Comparison of ENCODE assay signal across 9 cellular contexts in the genomic region with DNA sequence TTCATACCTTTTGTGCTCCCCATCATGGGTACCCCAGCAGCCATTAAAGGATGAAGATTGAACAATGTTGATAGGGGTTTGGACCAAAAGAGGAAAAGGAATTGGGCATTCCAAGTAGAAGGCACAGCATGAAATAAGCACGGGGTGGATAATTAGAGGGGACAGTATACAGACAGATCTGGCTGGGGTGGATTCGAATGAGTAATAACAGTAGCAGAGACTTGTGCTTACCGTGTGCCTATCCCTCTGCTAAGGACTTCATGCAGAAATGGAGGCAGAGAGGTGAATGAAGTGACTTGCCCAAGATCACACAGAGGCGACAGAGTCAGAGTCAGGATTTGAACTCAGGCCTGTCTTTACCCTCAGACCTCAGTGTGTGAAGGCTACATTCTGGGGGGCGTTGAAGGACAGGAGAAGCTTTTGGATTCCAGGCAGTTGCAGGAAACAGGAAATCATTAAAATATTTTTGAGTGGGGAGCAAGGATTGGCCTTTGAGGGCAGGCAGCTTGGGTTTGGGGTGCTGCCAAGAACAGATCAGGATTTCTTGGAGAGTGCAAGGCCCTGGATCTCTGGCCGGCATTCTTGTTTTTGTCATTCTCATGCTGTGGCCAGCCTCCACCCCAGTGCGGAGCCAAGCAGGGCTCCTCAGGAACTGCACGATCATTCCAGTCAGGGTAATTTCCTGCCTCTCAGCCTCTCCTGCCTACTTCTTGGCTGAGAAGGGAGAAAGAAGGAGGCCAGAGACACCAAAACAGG. TPM values are rescaled to one million over a fixed set of nuclear protein-coding genes. Genes with fewer than 3 reads are reported as not detected.
DNase-seq lines count a peak whose midpoint lies in the region; ATAC-seq, FAIRE-seq and TF ChIP-seq lines count a peak whose summit lies in the region.
"Had no signal": no experiment of that assay in that cellular context is flagged by ENCODE, and none has a peak within 500 bp of the region (broad histone marks: within the 10 kb centered on the region; RNA-seq: fewer than 3 reads in every experiment).

No MANE protein-coding gene starts in this region.

- peak overlapping the region in 5 of 9 donors; percentile 0 to 38 (median 10) for H3K27ac Mint-ChIP-seq in naive thymus-derived CD4-positive, alpha-beta T cell

- intact Hi-C loops in HepG2 (cut with micrococcal nuclease; ENCODE audit: unreplicated experiment) (no loop called here), esophagus squamous epithelium (cut with DNase I) (no loop called here)
- intact Hi-C loops in naive thymus-derived CD4-positive, alpha-beta T cell (cut with micrococcal nuclease): no loop called here

- H3K36me3 Mint-ChIP-seq in naive thymus-derived CD4-positive, alpha-beta T cell: peaks cover 14 to 45% (median 25%) of the 10 kb centered on the region in 5 donors

- FAIRE-seq in HepG2 (lab: Jason Lieb, UNC): no peak
- no peak for FAIRE-seq in GM19239 (lab: Jason Lieb, UNC)

- H3K4me3 Mint-ChIP-seq in naive thymus-derived CD4-positive, alpha-beta T cell: no peak overlapping the region

- H3K9ac ChIP-seq in liver (ENCODE audit: low read depth in 1 of 2, low read length in 2 of 2) (no peak overlapping the region), HepG2 (ENCODE audit: insufficient read depth, low read depth, low read length) (no peak overlapping the region)

- H3K4me1 ChIP-seq in liver (ENCODE audit: control insufficient read depth in 4 of 4, insufficient read depth in 4 of 4, low read length in 3 of 4): peaks cover 11 to 45% (median 42%) of the 10 kb centered on the region in 4 donors
- H3K4me1 ChIP-seq in HepG2 (ENCODE audit: insufficient read depth, low read length): peaks cover 6% of the 10 kb centered on the region
- peaks cover 4 to 45% (median 23%) of the 10 kb centered on the region in 3 donors for H3K4me1 ChIP-seq in esophagus squamous epithelium
- H3K4me1 ChIP-seq in naive thymus-derived CD4-positive, alpha-beta T cell (ENCODE audit: control insufficient read depth in 2 of 2, insufficient read depth in 2 of 2, low read length in 2 of 2): no peaks in the 10 kb centered on the region

- H3K4me1 Mint-ChIP-seq in naive thymus-derived CD4-positive, alpha-beta T cell: peaks cover 0 to 1% (median 0%) of the 10 kb centered on the region in 7 donors

- in situ Hi-C loops in HepG2 (cut with HindIII; ENCODE audit: extremely low pct_ligation_motif_present, low pct_unique_long_range_greater_than_20kb) (no loop called here), KBM-7 (cut with MboI; ENCODE audit: low pct_unique_long_range_greater_than_20kb, low sequenced_read_pairs) (no loop called here)

- H3K36me3 ChIP-seq in liver (ENCODE audit: control insufficient read depth in 4 of 4, insufficient read depth in 3 of 4, low read depth in 1 of 4, low read length in 3 of 4) (peaks cover 4 to 38% (median 24%) of the 10 kb centered on the region in 4 donors), HepG2 (replicated peaks in 1 of 2; ENCODE audit: control insufficient read depth in 1 of 2, insufficient read depth in 2 of 2, low read length in 2 of 2) (peaks cover 37 to 80% of the 10 kb centered on the region in 2 experiments), esophagus squamous epithelium (peaks cover 11 to 100% (median 48%) of the 10 kb centered on the region in 3 donors)
- peaks cover 4 to 75% (median 10%) of the 10 kb centered on the region in 3 experiments for H3K36me3 ChIP-seq in naive thymus-derived CD4-positive, alpha-beta T cell (ENCODE audit: control insufficient read depth in 2 of 3, insufficient read depth in 3 of 3, low read length in 3 of 3)

- no peak for TF ChIP-seq EP300 in HepG2 (IDR thresholded peaks at IDR 0.05; ENCODE audit: low read depth in 2 of 2, low read length in 2 of 2)
- TF ChIP-seq EP300 in HepG2 (CRISPR knock-in tag; IDR thresholded peaks at IDR 0.05; ENCODE audit: borderline replicate concordance): no peak

- no peaks in the 10 kb centered on the region for H3K79me2 ChIP-seq in HepG2 (ENCODE audit: insufficient read depth, low read length)

- no peak for TF ChIP-seq POLR2A in HepG2 (IDR thresholded peaks at IDR 0.05; ENCODE audit: insufficient read depth in 1 of 2, low read depth in 2 of 2, low read length in 2 of 2)
- TF ChIP-seq POLR2A in esophagus squamous epithelium (IDR thresholded peaks at IDR 0.05): no peak

- no peak for ATAC-seq in HepG2
- no peak for ATAC-seq in naive thymus-derived CD4-positive, alpha-beta T cell

- TF ChIP-seq RAD21 in liver (IDR thresholded peaks at IDR 0.05) (peak in 1 of 2 donors; percentile 20), HepG2 (CRISPR knock-in tag; IDR thresholded peaks at IDR 0.05) (no peak)

- H3K4me2 ChIP-seq in HepG2 (ENCODE audit: low read depth, low read length): no peak overlapping the region

- no peaks in the 10 kb centered on the region for H4K20me1 ChIP-seq in HepG2 (ENCODE audit: insufficient read depth, low read length)

- H3K9me3 ChIP-seq in liver (ENCODE audit: control insufficient read depth in 4 of 4, low read length in 3 of 4): no peaks in the 10 kb centered on the region
- no peaks in the 10 kb centered on the region for H3K9me3 ChIP-seq in HepG2 (ENCODE audit: low read length)
- no peaks in the 10 kb centered on the region for H3K9me3 ChIP-seq in esophagus squamous epithelium
- H3K9me3 ChIP-seq in naive thymus-derived CD4-positive, alpha-beta T cell (ENCODE audit: control insufficient read depth in 2 of 3, low read length in 3 of 3): no peaks in the 10 kb centered on the region

- DNase-seq in HepG2 (ENCODE audit: low spot score): no peak
- DNase-seq in esophagus squamous epithelium (lab: John Stamatoyannopoulos, UW): no peak
- DNase-seq in naive thymus-derived CD4-positive, alpha-beta T cell: no peak
- no peak for DNase-seq in HUDEP-2 (lab: John Stamatoyannopoulos, UW; ENCODE audit: unreplicated experiment in 76 of 76)
- DNase-seq in KBM-7: no peak
- no peak for DNase-seq in stimulated activated CD4-positive, alpha-beta T cell treated with anti-CD3 and anti-CD28 coated beads, Interleukin-15, amount 100 ng/mL, for 24 hours
- DNase-seq in GM19239 (ENCODE audit: insufficient read length, low spot score): no peak

- no TSS peak for BruUV-seq in HepG2 (replicated peaks; lab: Mats Ljungman, UMichigan)

- CTCF ChIA-PET in HepG2 (lab: Yijun Ruan, JAX; ENCODE audit: low intra/inter-chr PET ratio, low total read pairs): no interaction called here
- CTCF ChIA-PET in naive thymus-derived CD4-positive, alpha-beta T cell (lab: Charles Lee): interaction anchor here (0.7 kb wide), 1 partner anchor 1076 kb away, joined by 3 read pairs; no protein-coding TSS in a partner anchor

- peak overlapping the region; percentile 71 to 86 for H3K27ac ChIP-seq in liver (ENCODE audit: low read depth in 1 of 2, low read length in 2 of 2)
- no peak overlapping the region for H3K27ac ChIP-seq in HepG2 (ENCODE audit: extremely low read length, insufficient read depth, low read length)
- peak overlapping the region; percentile 79 to 97 (median 88) for H3K27ac ChIP-seq in esophagus squamous epithelium
- H3K27ac ChIP-seq in naive thymus-derived CD4-positive, alpha-beta T cell (ENCODE audit: low read depth, low read length): no peak overlapping the region

- no peak for TF ChIP-seq CTCF in liver (IDR thresholded peaks at IDR 0.05; ENCODE audit: low read depth, low read length, missing input control)
- TF ChIP-seq CTCF in HepG2 (CRISPR knock-in tag; IDR thresholded peaks at IDR 0.05): no peak
- TF ChIP-seq CTCF in esophagus squamous epithelium (IDR thresholded peaks at IDR 0.05): no peak

- POLR2A ChIA-PET in HepG2 (lab: Yijun Ruan, JAX): no interaction called here
- POLR2A ChIA-PET in naive thymus-derived CD4-positive, alpha-beta T cell (lab: Charles Lee): no interaction called here

- H3K27me3 ChIP-seq in liver (ENCODE audit: control insufficient read depth in 4 of 4, insufficient read depth in 4 of 4, low read length in 3 of 4) (no peaks in the 10 kb centered on the region), HepG2 (ENCODE audit: control insufficient read depth in 1 of 2, insufficient read depth in 2 of 2, low read length in 2 of 2) (no peaks in the 10 kb centered on the region), esophagus squamous epithelium (no peaks in the 10 kb centered on the region)
- H3K27me3 ChIP-seq in naive thymus-derived CD4-positive, alpha-beta T cell (ENCODE audit: control insufficient read depth in 2 of 2, insufficient read depth in 2 of 2, low read length in 2 of 2): no peaks in the 10 kb centered on the region

- H2AFZ ChIP-seq in HepG2 (ENCODE audit: low read length): no peak overlapping the region

- no peaks in the 10 kb centered on the region for H3K27me3 Mint-ChIP-seq in naive thymus-derived CD4-positive, alpha-beta T cell

- WGBS in liver: 60% methylated on average over 8 of the region's 8 CpGs
- 93% methylated on average over 8 of the region's 8 CpGs for WGBS in HepG2 (ENCODE audit: low lambda C conversion rate)
- whole genome bisulfite sequencing in esophagus squamous epithelium, 2 donors: 45 to 70% methylated on average over 7 of the region's 8 CpGs

- H3K9me3 Mint-ChIP-seq in naive thymus-derived CD4-positive, alpha-beta T cell: no peaks in the 10 kb centered on the region

- no peak overlapping the region for H3K4me3 ChIP-seq in liver (ENCODE audit: low read depth in 1 of 3, low read length in 3 of 3)
- H3K4me3 ChIP-seq in HepG2 (replicated peaks in 1 of 3; ENCODE audit: insufficient read depth in 1 of 3, low read depth in 2 of 3, low read length in 3 of 3): no peak overlapping the region
- H3K4me3 ChIP-seq in esophagus squamous epithelium: peak overlapping the region in 1 of 4 donors; percentile 32
- H3K4me3 ChIP-seq in naive thymus-derived CD4-positive, alpha-beta T cell (ENCODE audit: low read length): no peak overlapping the region

RNA-seq across cellular contexts. Expression of gene PAF1, which starts 18.7 kb away (rescaled TPM):
- total RNA-seq in liver (10 to 100 TPM; 13.7 to 16.7 TPM), HepG2 (2016; rRNA removed; fragmentation: Illumina TruSeq; extraction: Trizol) (30.2 and 31.0 TPM in 2 replicates), esophagus squamous epithelium (10 to 100 TPM; 35.4 to 53.6 (median 38.1) TPM)
- polyA plus RNA-seq in liver (10 to 100 TPM; 21.2 to 29.4 TPM), HepG2 (2011; rRNA removed) (30.3 and 31.1 TPM in 2 replicates)
- 4.3 and 4.6 TPM in 2 replicates for total RNA-seq in HepG2 (2016; cell fraction: cytosol; rRNA removed; fragmentation: Illumina TruSeq; extraction: Trizol; ENCODE audit: low read depth)
- total RNA-seq in HepG2 (2016; cell fraction: insoluble cytoplasmic fraction; rRNA removed; fragmentation: Illumina TruSeq; extraction: Trizol): 25.2 and 33.6 TPM in 2 replicates
- total RNA-seq in HepG2 (2016; cell fraction: membrane; rRNA removed; fragmentation: Illumina TruSeq; extraction: Trizol): 7.2 and 8.9 TPM in 2 replicates
- 17.1 and 20.6 TPM in 2 replicates for total RNA-seq in HepG2 (2016; cell fraction: nucleus; rRNA removed; fragmentation: Illumina TruSeq; extraction: Trizol)
- 23.2 and 28.5 TPM in 2 replicates for polyA plus RNA-seq in HepG2 (2011; cell fraction: cytosol; rRNA removed)
- polyA plus RNA-seq in HepG2 (2011; cell fraction: nucleus; rRNA removed): 46.4 and 51.2 TPM in 2 replicates
- polyA plus RNA-seq in HepG2 (2012): 31.0 and 32.0 TPM in 2 replicates
- 4.2 and 4.5 TPM in 2 replicates for polyA plus RNA-seq in HepG2 (2016; cell fraction: cytosol; fragmentation: Illumina TruSeq; extraction: Trizol; ENCODE audit: low read depth)
- polyA plus RNA-seq in HepG2 (2016; cell fraction: insoluble cytoplasmic fraction; fragmentation: Illumina TruSeq; extraction: Trizol; ENCODE audit: low read depth): 45.7 and 53.2 TPM in 2 replicates
- 7.1 and 7.8 TPM in 2 replicates for polyA plus RNA-seq in HepG2 (2016; cell fraction: membrane; fragmentation: Illumina TruSeq; extraction: Trizol; ENCODE audit: low read depth)
- polyA plus RNA-seq in HepG2 (2016; cell fraction: nucleus; fragmentation: Illumina TruSeq; extraction: Trizol; ENCODE audit: insufficient read depth, low read depth): 51.5 and 52.7 TPM in 2 replicates
- 32.5 and 51.4 TPM in 2 replicates for polyA minus RNA-seq in HepG2 (2011; rRNA and poly(A)+ RNA removed; ENCODE audit: low replicate concordance)
- 17.1 and 19.9 TPM in 2 replicates for polyA minus RNA-seq in HepG2 (2011; cell fraction: cytosol; rRNA and poly(A)+ RNA removed)
- polyA minus RNA-seq in HepG2 (2011; cell fraction: nucleus; rRNA and poly(A)+ RNA removed): 30.1 and 33.9 TPM in 2 replicates
- 100 to 1,000 TPM in 1 of 5 experiments, 10 to 100 TPM in 4; 42.8 to 104 (median 55.5) TPM for total RNA-seq in naive thymus-derived CD4-positive, alpha-beta T cell
- 10 to 100 TPM; 35.8 to 59.7 TPM for polyA plus RNA-seq in naive thymus-derived CD4-positive, alpha-beta T cell

RNA-seq across cellular contexts. Expression of gene MED29, which starts 19.0 kb away (rescaled TPM):
- total RNA-seq in liver (10 to 100 TPM; 11.0 to 13.8 TPM), HepG2 (2016; rRNA removed; fragmentation: Illumina TruSeq; extraction: Trizol) (14.0 and 18.1 TPM in 2 replicates), esophagus squamous epithelium (10 to 100 TPM; 11.8 to 20.1 (median 16.5) TPM)
- polyA plus RNA-seq in liver (10 to 100 TPM; 21.0 to 24.2 TPM), HepG2 (2011; rRNA removed) (19.7 and 23.7 TPM in 2 replicates)
- 3.3 and 3.4 TPM in 2 replicates for total RNA-seq in HepG2 (2016; cell fraction: cytosol; rRNA removed; fragmentation: Illumina TruSeq; extraction: Trizol; ENCODE audit: low read depth)
- 14.6 and 16.5 TPM in 2 replicates for total RNA-seq in HepG2 (2016; cell fraction: insoluble cytoplasmic fraction; rRNA removed; fragmentation: Illumina TruSeq; extraction: Trizol)
- 8.2 and 8.3 TPM in 2 replicates for total RNA-seq in HepG2 (2016; cell fraction: membrane; rRNA removed; fragmentation: Illumina TruSeq; extraction: Trizol)
- total RNA-seq in HepG2 (2016; cell fraction: nucleus; rRNA removed; fragmentation: Illumina TruSeq; extraction: Trizol): 6.8 and 6.9 TPM in 2 replicates
- 23.2 and 27.9 TPM in 2 replicates for polyA plus RNA-seq in HepG2 (2011; cell fraction: cytosol; rRNA removed)
- 16.6 and 20.4 TPM in 2 replicates for polyA plus RNA-seq in HepG2 (2011; cell fraction: nucleus; rRNA removed)
- 12.2 and 13.4 TPM in 2 replicates for polyA plus RNA-seq in HepG2 (2012)
- 3.1 TPM in 2 replicates for polyA plus RNA-seq in HepG2 (2016; cell fraction: cytosol; fragmentation: Illumina TruSeq; extraction: Trizol; ENCODE audit: low read depth)
- 18.4 and 20.3 TPM in 2 replicates for polyA plus RNA-seq in HepG2 (2016; cell fraction: insoluble cytoplasmic fraction; fragmentation: Illumina TruSeq; extraction: Trizol; ENCODE audit: low read depth)
- polyA plus RNA-seq in HepG2 (2016; cell fraction: membrane; fragmentation: Illumina TruSeq; extraction: Trizol; ENCODE audit: low read depth): 6.3 and 7.9 TPM in 2 replicates
- polyA plus RNA-seq in HepG2 (2016; cell fraction: nucleus; fragmentation: Illumina TruSeq; extraction: Trizol; ENCODE audit: insufficient read depth, low read depth): 14.1 and 15.8 TPM in 2 replicates
- 44.1 and 48.3 TPM in 2 replicates for polyA minus RNA-seq in HepG2 (2011; rRNA and poly(A)+ RNA removed; ENCODE audit: low replicate concordance)
- 10.6 and 11.3 TPM in 2 replicates for polyA minus RNA-seq in HepG2 (2011; cell fraction: cytosol; rRNA and poly(A)+ RNA removed)
- 10.1 and 13.1 TPM in 2 replicates for polyA minus RNA-seq in HepG2 (2011; cell fraction: nucleus; rRNA and poly(A)+ RNA removed)
- total RNA-seq in naive thymus-derived CD4-positive, alpha-beta T cell: 10 to 100 TPM; 44.2 to 57.2 (median 49.4) TPM
- polyA plus RNA-seq in naive thymus-derived CD4-positive, alpha-beta T cell: 10 to 100 TPM; 57.4 to 61.0 TPM

RNA-seq across cellular contexts. Expression of gene SAMD4B, which starts 30.0 kb away (rescaled TPM):
- total RNA-seq in liver: 10 to 100 TPM; 22.5 to 38.4 TPM
- polyA plus RNA-seq in liver: 10 to 100 TPM; 17.3 to 39.4 TPM
- 26.0 and 29.1 TPM in 2 replicates for total RNA-seq in HepG2 (2016; rRNA removed; fragmentation: Illumina TruSeq; extraction: Trizol)
- 7.2 and 7.4 TPM in 2 replicates for total RNA-seq in HepG2 (2016; cell fraction: cytosol; rRNA removed; fragmentation: Illumina TruSeq; extraction: Trizol; ENCODE audit: low read depth)
- total RNA-seq in HepG2 (2016; cell fraction: insoluble cytoplasmic fraction; rRNA removed; fragmentation: Illumina TruSeq; extraction: Trizol): 25.8 and 26.5 TPM in 2 replicates
- total RNA-seq in HepG2 (2016; cell fraction: membrane; rRNA removed; fragmentation: Illumina TruSeq; extraction: Trizol): 26.3 and 30.4 TPM in 2 replicates
- 21.5 and 28.0 TPM in 2 replicates for total RNA-seq in HepG2 (2016; cell fraction: nucleus; rRNA removed; fragmentation: Illumina TruSeq; extraction: Trizol)
- 31.8 and 37.7 TPM in 2 replicates for polyA plus RNA-seq in HepG2 (2011; rRNA removed)
- 15.3 and 21.3 TPM in 2 replicates for polyA plus RNA-seq in HepG2 (2011; cell fraction: cytosol; rRNA removed)
- 70.1 and 82.6 TPM in 2 replicates for polyA plus RNA-seq in HepG2 (2011; cell fraction: nucleus; rRNA removed)
- 35.6 and 45.7 TPM in 2 replicates for polyA plus RNA-seq in HepG2 (2012)
- polyA plus RNA-seq in HepG2 (2016; cell fraction: cytosol; fragmentation: Illumina TruSeq; extraction: Trizol; ENCODE audit: low read depth): 7.6 and 8.0 TPM in 2 replicates
- 33.5 and 49.3 TPM in 2 replicates for polyA plus RNA-seq in HepG2 (2016; cell fraction: insoluble cytoplasmic fraction; fragmentation: Illumina TruSeq; extraction: Trizol; ENCODE audit: low read depth)
- 31.4 and 33.2 TPM in 2 replicates for polyA plus RNA-seq in HepG2 (2016; cell fraction: membrane; fragmentation: Illumina TruSeq; extraction: Trizol; ENCODE audit: low read depth)
- polyA plus RNA-seq in HepG2 (2016; cell fraction: nucleus; fragmentation: Illumina TruSeq; extraction: Trizol; ENCODE audit: insufficient read depth, low read depth): 81.0 and 81.2 TPM in 2 replicates
- 63.3 and 83.3 TPM in 2 replicates for polyA minus RNA-seq in HepG2 (2011; rRNA and poly(A)+ RNA removed; ENCODE audit: low replicate concordance)
- polyA minus RNA-seq in HepG2 (2011; cell fraction: cytosol; rRNA and poly(A)+ RNA removed): 21.3 and 24.8 TPM in 2 replicates
- polyA minus RNA-seq in HepG2 (2011; cell fraction: nucleus; rRNA and poly(A)+ RNA removed): 25.0 and 25.6 TPM in 2 replicates
- total RNA-seq in esophagus squamous epithelium: 100 to 1,000 TPM in 1 of 4 donors, 10 to 100 TPM in 3; 49.1 to 131 (median 75.2) TPM
- 10 to 100 TPM; 52.0 to 84.6 (median 65.6) TPM for total RNA-seq in naive thymus-derived CD4-positive, alpha-beta T cell
- polyA plus RNA-seq in naive thymus-derived CD4-positive, alpha-beta T cell: 10 to 100 TPM in 1 of 2 donors, 1 to 10 TPM in 1; 7.3 to 19.7 TPM

RNA-seq across cellular contexts. Expression of gene ZFP36, which starts 34.4 kb away (rescaled TPM):
- total RNA-seq in liver (1 to 10 TPM; 3.6 to 9.0 TPM), HepG2 (2016; rRNA removed; fragmentation: Illumina TruSeq; extraction: Trizol) (0.81 and 1.7 TPM in 2 replicates), esophagus squamous epithelium (100 to 1,000 TPM in 3 of 4 donors, 10 to 100 TPM in 1; 72.1 to 230 (median 121) TPM)
- polyA plus RNA-seq in liver (10 to 100 TPM; 62.0 to 91.9 TPM), HepG2 (2011; rRNA removed) (1.4 and 2.1 TPM in 2 replicates)
- 1.2 and 1.4 TPM in 2 replicates for total RNA-seq in HepG2 (2016; cell fraction: cytosol; rRNA removed; fragmentation: Illumina TruSeq; extraction: Trizol; ENCODE audit: low read depth)
- 0.52 and 1.3 TPM in 2 replicates for total RNA-seq in HepG2 (2016; cell fraction: insoluble cytoplasmic fraction; rRNA removed; fragmentation: Illumina TruSeq; extraction: Trizol)
- 1.9 and 2.1 TPM in 2 replicates for total RNA-seq in HepG2 (2016; cell fraction: membrane; rRNA removed; fragmentation: Illumina TruSeq; extraction: Trizol)
- 1.1 and 2.6 TPM in 2 replicates for total RNA-seq in HepG2 (2016; cell fraction: nucleus; rRNA removed; fragmentation: Illumina TruSeq; extraction: Trizol)
- polyA plus RNA-seq in HepG2 (2011; cell fraction: cytosol; rRNA removed): 2.1 TPM in 2 replicates
- polyA plus RNA-seq in HepG2 (2011; cell fraction: nucleus; rRNA removed): 10.8 and 12.7 TPM in 2 replicates
- polyA plus RNA-seq in HepG2 (2012): 9.4 and 10.6 TPM in 2 replicates
- 1.1 and 1.3 TPM in 2 replicates for polyA plus RNA-seq in HepG2 (2016; cell fraction: cytosol; fragmentation: Illumina TruSeq; extraction: Trizol; ENCODE audit: low read depth)
- 2.3 and 4.1 TPM in 2 replicates for polyA plus RNA-seq in HepG2 (2016; cell fraction: insoluble cytoplasmic fraction; fragmentation: Illumina TruSeq; extraction: Trizol; ENCODE audit: low read depth)
- 1.9 and 2.8 TPM in 2 replicates for polyA plus RNA-seq in HepG2 (2016; cell fraction: membrane; fragmentation: Illumina TruSeq; extraction: Trizol; ENCODE audit: low read depth)
- polyA plus RNA-seq in HepG2 (2016; cell fraction: nucleus; fragmentation: Illumina TruSeq; extraction: Trizol; ENCODE audit: insufficient read depth, low read depth): 6.2 and 8.4 TPM in 2 replicates
- 4.1 and 5.5 TPM in 2 replicates for polyA minus RNA-seq in HepG2 (2011; rRNA and poly(A)+ RNA removed; ENCODE audit: low replicate concordance)
- 7.8 and 9.2 TPM in 2 replicates for polyA minus RNA-seq in HepG2 (2011; cell fraction: cytosol; rRNA and poly(A)+ RNA removed)
- polyA minus RNA-seq in HepG2 (2011; cell fraction: nucleus; rRNA and poly(A)+ RNA removed): 4.1 and 6.0 TPM in 2 replicates
- total RNA-seq in naive thymus-derived CD4-positive, alpha-beta T cell: 1,000 to 10,000 TPM in 1 of 5 experiments, 100 to 1,000 TPM in 3, 10 to 100 TPM in 1; 72.1 to 1,250 (median 187) TPM
- polyA plus RNA-seq in naive thymus-derived CD4-positive, alpha-beta T cell: 10 to 100 TPM; 75.5 to 97.1 TPM

RNA-seq across cellular contexts. Expression of gene GMFG, which starts 36.4 kb away (rescaled TPM):
- 10 to 100 TPM in 1 of 2 donors, 1 to 10 TPM in 1; 9.1 to 20.6 TPM for total RNA-seq in liver
- 10 to 100 TPM; 19.1 to 24.2 TPM for polyA plus RNA-seq in liver
- total RNA-seq in HepG2 (2016; rRNA removed; fragmentation: Illumina TruSeq; extraction: Trizol): 1.1 TPM in 1 of 2 replicates, not detected in the other
- total RNA-seq in HepG2 (2016; cell fraction: cytosol; rRNA removed; fragmentation: Illumina TruSeq; extraction: Trizol; ENCODE audit: low read depth): 0.88 TPM in 1 of 2 replicates, not detected in the other
- total RNA-seq in HepG2 (2016; cell fraction: insoluble cytoplasmic fraction; rRNA removed; fragmentation: Illumina TruSeq; extraction: Trizol): 0.35 and 1.1 TPM in 2 replicates
- total RNA-seq in HepG2 (2016; cell fraction: membrane; rRNA removed; fragmentation: Illumina TruSeq; extraction: Trizol): 0.46 TPM in 1 of 2 replicates, not detected in the other
- not detected in 2 replicates for total RNA-seq in HepG2 (2016; cell fraction: nucleus; rRNA removed; fragmentation: Illumina TruSeq; extraction: Trizol)
- polyA plus RNA-seq in HepG2 (2011; rRNA removed): 7.5 and 7.9 TPM in 2 replicates
- 5.3 and 8.4 TPM in 2 replicates for polyA plus RNA-seq in HepG2 (2011; cell fraction: cytosol; rRNA removed)
- polyA plus RNA-seq in HepG2 (2011; cell fraction: nucleus; rRNA removed): 2.2 and 3.1 TPM in 2 replicates
- polyA plus RNA-seq in HepG2 (2012): 10.9 and 18.0 TPM in 2 replicates
- 0.45 TPM in 1 of 2 replicates, not detected in the other for polyA plus RNA-seq in HepG2 (2016; cell fraction: cytosol; fragmentation: Illumina TruSeq; extraction: Trizol; ENCODE audit: low read depth)
- polyA plus RNA-seq in HepG2 (2016; cell fraction: insoluble cytoplasmic fraction; fragmentation: Illumina TruSeq; extraction: Trizol; ENCODE audit: low read depth): 1.1 TPM in 1 of 2 replicates, not detected in the other
- 0.42 TPM in 1 of 2 replicates, not detected in the other for polyA plus RNA-seq in HepG2 (2016; cell fraction: membrane; fragmentation: Illumina TruSeq; extraction: Trizol; ENCODE audit: low read depth)
- polyA plus RNA-seq in HepG2 (2016; cell fraction: nucleus; fragmentation: Illumina TruSeq; extraction: Trizol; ENCODE audit: insufficient read depth, low read depth): not detected in 2 replicates
- 1.5 TPM in 1 of 2 replicates, not detected in the other for polyA minus RNA-seq in HepG2 (2011; rRNA and poly(A)+ RNA removed; ENCODE audit: low replicate concordance)
- not detected in 2 replicates for polyA minus RNA-seq in HepG2 (2011; cell fraction: cytosol; rRNA and poly(A)+ RNA removed)
- not detected in 2 replicates for polyA minus RNA-seq in HepG2 (2011; cell fraction: nucleus; rRNA and poly(A)+ RNA removed)
- 10 to 100 TPM in 1 of 4 donors, 1 to 10 TPM in 3; 1.9 to 15.8 (median 4.5) TPM for total RNA-seq in esophagus squamous epithelium
- 100 to 1,000 TPM; 345 to 516 (median 429) TPM for total RNA-seq in naive thymus-derived CD4-positive, alpha-beta T cell
- 1,000 to 10,000 TPM; 1,379 to 1,413 TPM for polyA plus RNA-seq in naive thymus-derived CD4-positive, alpha-beta T cell
- total RNA-seq: NCI-H460 had no signal

Comparison
In these comparisons a context has a peak if more than half of its experiments do, and no peak if none do; other contexts are left out.
1. H3K27ac ChIP-seq: peak in liver (2 of 2) and esophagus squamous epithelium (4 of 4); none in HepG2 (single experiment) and naive thymus-derived CD4-positive, alpha-beta T cell (single experiment).